Comparison of ENCODE assay signal across 18 cellular contexts in genomic region chr7:70312336-70312735, GRCh38.
DNase-seq lines count a peak whose midpoint lies in the region; ATAC-seq and TF ChIP-seq lines count a peak whose summit lies in the region.
"Had no signal": no experiment of that assay in that cellular context is flagged by ENCODE, and none has a peak within 500 bp of the region (broad histone marks: within the 10 kb centered on the region; RNA-seq: fewer than 3 reads in every experiment).

No MANE protein-coding gene starts in this region.

- no peak for ATAC-seq in CD8-positive, alpha-beta T cell
- ATAC-seq in activated CD8-positive, alpha-beta T cell treated with anti-CD3 and anti-CD28 coated beads for 36 hours: peak; percentile 47
- ATAC-seq in natural killer cell: peak in 2 of 3 donors; percentile 48 to 73
- ATAC-seq in GM18907 (IDR thresholded peaks at IDR 0.05; ENCODE audit: unreplicated experiment): no peak
- ATAC-seq: Right ventricle myocardium inferior had no signal

- H3K27ac ChIP-seq in CD8-positive, alpha-beta T cell (ENCODE audit: low read depth, low read length): no peak overlapping the region
- H3K27ac ChIP-seq: HL-60 had no signal

- no peak for TF ChIP-seq CTCF in CD8-positive, alpha-beta T cell (IDR thresholded peaks at IDR 0.05)
- no peak for TF ChIP-seq CTCF in activated CD8-positive, alpha-beta T cell treated with anti-CD3 and anti-CD28 coated beads for 36 hours (IDR thresholded peaks at IDR 0.05)
- no peak for TF ChIP-seq CTCF in natural killer cell (IDR thresholded peaks at IDR 0.05)

- H3K4me1 ChIP-seq in CD8-positive, alpha-beta T cell (ENCODE audit: insufficient read depth, low read length): peaks cover 18% of the 10 kb centered on the region
- H3K4me1 ChIP-seq: HAP-1 had no signal

- H3K9me3 ChIP-seq in CD8-positive, alpha-beta T cell (ENCODE audit: low read length): no peaks in the 10 kb centered on the region
- H3K9me3 ChIP-seq: HAP-1 had no signal

- POLR2A ChIA-PET in activated CD4-positive, alpha-beta memory T cell treated with anti-CD3 and anti-CD28 coated beads, Interleukin-2, amount 10 ng/mL, durations not matched to agents 7 days and 5 days (lab: Charles Lee): interaction anchor here (1.1 kb wide), 1 partner anchor 11 kb away, joined by 3 read pairs; no protein-coding TSS in a partner anchor
- POLR2A ChIA-PET in activated CD4-positive, alpha-beta memory T cell treated with anti-CD3 and anti-CD28 coated beads for 36 hours (lab: Charles Lee): no interaction called here
- POLR2A ChIA-PET in CD8-positive, alpha-beta T cell (lab: Charles Lee): interaction anchor here (0.7 kb wide), 1 partner anchor 23 kb away, joined by 5 read pairs; no protein-coding TSS in a partner anchor
- POLR2A ChIA-PET in activated CD8-positive, alpha-beta T cell treated with anti-CD3 and anti-CD28 coated beads for 36 hours (lab: Charles Lee): interaction anchor here (1.1 kb wide), 1 partner anchor 15 kb away, joined by 3 read pairs; no protein-coding TSS in a partner anchor

- CTCF ChIA-PET in activated CD4-positive, alpha-beta memory T cell treated with anti-CD3 and anti-CD28 coated beads, Interleukin-2, amount 10 ng/mL, durations not matched to agents 7 days and 5 days (lab: Charles Lee): no interaction called here
- CTCF ChIA-PET in activated CD4-positive, alpha-beta memory T cell treated with anti-CD3 and anti-CD28 coated beads for 36 hours (lab: Charles Lee): no interaction called here
- CTCF ChIA-PET in CD8-positive, alpha-beta T cell (lab: Charles Lee): no interaction called here
- CTCF ChIA-PET in activated CD8-positive, alpha-beta T cell treated with anti-CD3 and anti-CD28 coated beads for 36 hours (lab: Charles Lee): no interaction called here

- no peaks in the 10 kb centered on the region for H3K36me3 ChIP-seq in CD8-positive, alpha-beta T cell (ENCODE audit: insufficient read depth, low read length)
- H3K36me3 ChIP-seq: HAP-1 had no signal

- peaks cover 10% of the 10 kb centered on the region for H3K9me3 Mint-ChIP-seq in activated CD4-positive, alpha-beta memory T cell treated with anti-CD3 and anti-CD28 coated beads, Interleukin-2, amount 10 ng/mL, durations not matched to agents 7 days and 5 days
- H3K9me3 Mint-ChIP-seq in activated CD4-positive, alpha-beta memory T cell treated with anti-CD3 and anti-CD28 coated beads for 36 hours: peaks cover 4% of the 10 kb centered on the region
- no peaks in the 10 kb centered on the region for H3K9me3 Mint-ChIP-seq in CD8-positive, alpha-beta T cell
- H3K9me3 Mint-ChIP-seq in activated CD8-positive, alpha-beta T cell treated with anti-CD3 and anti-CD28 coated beads for 36 hours: no peaks in the 10 kb centered on the region
- H3K9me3 Mint-ChIP-seq in natural killer cell: no peaks in the 10 kb centered on the region

- H3K27me3 ChIP-seq in CD8-positive, alpha-beta T cell (ENCODE audit: insufficient read depth, low read length): no peaks in the 10 kb centered on the region

- H3K4me3 ChIP-seq in CD8-positive, alpha-beta T cell (ENCODE audit: low read depth, low read length): no peak overlapping the region
- H3K4me3 ChIP-seq: HAP-1 had no signal

- peaks cover 30% of the 10 kb centered on the region for H3K4me1 Mint-ChIP-seq in activated CD4-positive, alpha-beta memory T cell treated with anti-CD3 and anti-CD28 coated beads, Interleukin-2, amount 10 ng/mL, durations not matched to agents 7 days and 5 days
- H3K4me1 Mint-ChIP-seq in activated CD4-positive, alpha-beta memory T cell treated with anti-CD3 and anti-CD28 coated beads for 36 hours (ENCODE audit: low read depth): peaks cover 10% of the 10 kb centered on the region
- H3K4me1 Mint-ChIP-seq in CD8-positive, alpha-beta T cell (ENCODE audit: low read depth): peaks cover 41% of the 10 kb centered on the region
- peaks cover 22% of the 10 kb centered on the region for H3K4me1 Mint-ChIP-seq in activated CD8-positive, alpha-beta T cell treated with anti-CD3 and anti-CD28 coated beads for 36 hours (ENCODE audit: low read depth)
- H3K4me1 Mint-ChIP-seq in natural killer cell: peaks cover 22 to 23% of the 10 kb centered on the region in 2 donors
- H3K4me1 Mint-ChIP-seq: B cell had no signal

- no peaks in the 10 kb centered on the region for H3K27me3 Mint-ChIP-seq in activated CD4-positive, alpha-beta memory T cell treated with anti-CD3 and anti-CD28 coated beads, Interleukin-2, amount 10 ng/mL, durations not matched to agents 7 days and 5 days
- H3K27me3 Mint-ChIP-seq in activated CD4-positive, alpha-beta memory T cell treated with anti-CD3 and anti-CD28 coated beads for 36 hours: no peaks in the 10 kb centered on the region
- no peaks in the 10 kb centered on the region for H3K27me3 Mint-ChIP-seq in CD8-positive, alpha-beta T cell (ENCODE audit: low read depth)
- no peaks in the 10 kb centered on the region for H3K27me3 Mint-ChIP-seq in activated CD8-positive, alpha-beta T cell treated with anti-CD3 and anti-CD28 coated beads for 36 hours
- H3K27me3 Mint-ChIP-seq in natural killer cell (ENCODE audit: low read depth in 2 of 2): peaks cover 0 to 13% of the 10 kb centered on the region in 2 donors
- H3K27me3 Mint-ChIP-seq: B cell had no signal

- H3K36me3 Mint-ChIP-seq in activated CD4-positive, alpha-beta memory T cell treated with anti-CD3 and anti-CD28 coated beads, Interleukin-2, amount 10 ng/mL, durations not matched to agents 7 days and 5 days (ENCODE audit: low read depth): no peaks in the 10 kb centered on the region
- H3K36me3 Mint-ChIP-seq in activated CD4-positive, alpha-beta memory T cell treated with anti-CD3 and anti-CD28 coated beads for 36 hours: no peaks in the 10 kb centered on the region
- H3K36me3 Mint-ChIP-seq in CD8-positive, alpha-beta T cell: no peaks in the 10 kb centered on the region
- no peaks in the 10 kb centered on the region for H3K36me3 Mint-ChIP-seq in activated CD8-positive, alpha-beta T cell treated with anti-CD3 and anti-CD28 coated beads for 36 hours (ENCODE audit: low read depth)
- H3K36me3 Mint-ChIP-seq in natural killer cell: no peaks in the 10 kb centered on the region

- H3K27ac Mint-ChIP-seq in activated CD4-positive, alpha-beta memory T cell treated with anti-CD3 and anti-CD28 coated beads, Interleukin-2, amount 10 ng/mL, durations not matched to agents 7 days and 5 days: peak overlapping the region; percentile 64
- H3K27ac Mint-ChIP-seq in activated CD4-positive, alpha-beta memory T cell treated with anti-CD3 and anti-CD28 coated beads for 36 hours: no peak overlapping the region
- H3K27ac Mint-ChIP-seq in CD8-positive, alpha-beta T cell: no peak overlapping the region
- H3K27ac Mint-ChIP-seq in activated CD8-positive, alpha-beta T cell treated with anti-CD3 and anti-CD28 coated beads for 36 hours: no peak overlapping the region
- H3K27ac Mint-ChIP-seq in natural killer cell: peak overlapping the region in 1 of 2 donors; percentile 64
- H3K27ac Mint-ChIP-seq: B cell had no signal

- intact Hi-C loops in activated CD4-positive, alpha-beta memory T cell treated with anti-CD3 and anti-CD28 coated beads for 36 hours (cut with micrococcal nuclease): no loop called here
- intact Hi-C loops in CD8-positive, alpha-beta T cell (cut with DNase I, micrococcal nuclease): loop anchor here (10.0 kb wide), 1 partner anchor 382 kb away; no protein-coding TSS in a partner anchor
- intact Hi-C loops in activated CD8-positive, alpha-beta T cell treated with anti-CD3 and anti-CD28 coated beads for 36 hours (cut with micrococcal nuclease): no loop called here
- intact Hi-C loops in natural killer cell (cut with micrococcal nuclease): no loop called here

- peak overlapping the region; percentile 12 for H3K4me3 Mint-ChIP-seq in activated CD4-positive, alpha-beta memory T cell treated with anti-CD3 and anti-CD28 coated beads, Interleukin-2, amount 10 ng/mL, durations not matched to agents 7 days and 5 days
- no peak overlapping the region for H3K4me3 Mint-ChIP-seq in activated CD4-positive, alpha-beta memory T cell treated with anti-CD3 and anti-CD28 coated beads for 36 hours
- peak overlapping the region; percentile 19 for H3K4me3 Mint-ChIP-seq in CD8-positive, alpha-beta T cell
- no peak overlapping the region for H3K4me3 Mint-ChIP-seq in activated CD8-positive, alpha-beta T cell treated with anti-CD3 and anti-CD28 coated beads for 36 hours
- H3K4me3 Mint-ChIP-seq in natural killer cell: peak overlapping the region; percentile 87
- H3K4me3 Mint-ChIP-seq: B cell had no signal

- no peak for DNase-seq in activated CD4-positive, alpha-beta memory T cell treated with anti-CD3 and anti-CD28 coated beads, Interleukin-2, amount 10 ng/mL, durations not matched to agents 7 days and 5 days
- no peak for DNase-seq in activated CD4-positive, alpha-beta memory T cell treated with anti-CD3 and anti-CD28 coated beads for 36 hours
- no peak for DNase-seq in CD8-positive, alpha-beta T cell
- no peak for DNase-seq in activated CD8-positive, alpha-beta T cell treated with anti-CD3 and anti-CD28 coated beads for 36 hours
- DNase-seq in natural killer cell: no peak
- DNase-seq in NCI-H146 (lab: John Stamatoyannopoulos, UW): no peak
- no peak for DNase-seq in H4 (ENCODE audit: low spot score)
- DNase-seq: 8988T; DMS79 treated with DMSO at 0.1 percent for 48 hours; MM.1S; NCI-H1092; NCI-H2081 treated with DMSO at 0.1 percent for 48 hours; NK-92 treated with Interleukin-12 subunit alpha and Interleukin-12 subunit beta, amount 100 ng/mL, for 24 hours had no signal

Comparison
In these comparisons a context has a peak if more than half of its experiments do, and no peak if none do; other contexts are left out.
1. H3K4me3 Mint-ChIP-seq: peak in activated CD4-positive, alpha-beta memory T cell treated with anti-CD3 and anti-CD28 coated beads, Interleukin-2, amount 10 ng/mL, durations not matched to agents 7 days and 5 days (single experiment), CD8-positive, alpha-beta T cell (single experiment) and natural killer cell (single experiment); none in activated CD4-positive, alpha-beta memory T cell treated with anti-CD3 and anti-CD28 coated beads for 36 hours (single experiment) and activated CD8-positive, alpha-beta T cell treated with anti-CD3 and anti-CD28 coated beads for 36 hours (single experiment).
2. ATAC-seq: peak in activated CD8-positive, alpha-beta T cell treated with anti-CD3 and anti-CD28 coated beads for 36 hours (single experiment) and natural killer cell (2 of 3); none in CD8-positive, alpha-beta T cell (single experiment) and GM18907 (single experiment).
3. intact Hi-C loops: an anchor here in CD8-positive, alpha-beta T cell (10.0 kb wide); none called in activated CD4-positive, alpha-beta memory T cell treated with anti-CD3 and anti-CD28 coated beads for 36 hours, activated CD8-positive, alpha-beta T cell treated with anti-CD3 and anti-CD28 coated beads for 36 hours and natural killer cell.